14 cellular contexts compared by ENCODE assay signal in the genomic region with DNA sequence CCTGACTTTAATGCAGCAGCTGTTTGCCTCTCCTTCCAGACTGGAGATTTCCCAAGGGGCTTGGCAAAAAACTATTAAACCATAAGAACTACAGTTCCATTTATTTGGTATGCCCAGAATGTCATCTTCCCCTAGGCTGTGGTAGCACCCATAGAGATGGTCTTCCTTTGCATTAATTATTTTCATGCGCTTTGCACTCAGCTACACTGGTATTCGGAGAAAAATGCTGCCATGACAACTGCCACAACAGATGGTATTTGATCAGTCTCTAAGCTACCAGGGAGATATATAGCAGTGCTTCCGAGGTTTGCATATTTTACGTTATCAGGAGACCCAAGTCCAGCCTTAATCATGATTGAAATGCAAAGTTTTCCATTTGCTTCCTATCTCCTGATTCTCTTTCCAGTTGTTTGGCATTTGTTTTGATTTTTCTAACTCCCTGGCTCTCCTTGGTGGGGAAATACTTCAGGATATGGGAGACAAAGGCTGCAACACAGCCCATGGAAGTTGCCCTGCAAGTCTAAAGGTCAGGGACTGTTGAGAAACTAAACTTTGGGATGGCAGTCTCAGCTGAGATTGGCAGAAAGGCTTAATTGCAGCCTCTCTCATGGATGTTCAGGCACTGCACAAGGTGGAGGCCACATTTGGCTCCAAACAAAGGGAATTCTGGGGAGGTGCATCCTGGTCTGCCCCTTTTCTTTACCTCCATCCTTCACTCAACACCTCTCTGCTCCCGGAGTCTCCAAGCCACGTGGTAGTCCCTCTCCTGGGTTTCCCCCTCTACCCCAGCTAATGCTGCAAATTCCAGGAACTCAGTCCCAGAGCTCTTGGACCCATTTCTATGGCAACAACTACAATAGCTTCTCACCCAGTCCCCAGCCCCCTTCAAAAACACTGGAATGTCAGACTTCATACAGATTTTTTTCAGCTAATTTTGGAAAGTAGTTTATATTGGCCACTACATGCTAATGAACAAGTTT.
A peak's percentile ranks its signal among the peaks of the same experiment; 100 is the strongest.
DNase-seq lines count a peak whose midpoint lies in the region; ATAC-seq and TF ChIP-seq lines count a peak whose summit lies in the region.
"Had no signal": no experiment of that assay in that cellular context is flagged by ENCODE, and none has a peak within 500 bp of the region (broad histone marks: within the 10 kb centered on the region; RNA-seq: fewer than 3 reads in every experiment).

No MANE protein-coding gene starts in this region.

- ATAC-seq in omental fat pad (ENCODE audit: low FRiP score) (peak; percentile 38), HG02981 (IDR thresholded peaks at IDR 0.05; ENCODE audit: unreplicated experiment) (no peak)
- ATAC-seq: Right ventricle myocardium inferior had no signal

- H3K4me3 ChIP-seq in fibroblast of the aortic adventitia (ENCODE audit: low read depth, low read length) = no peak overlapping the region
- H3K4me3 ChIP-seq: ovary had no signal

- peaks cover 30% of the 10 kb centered on the region for H3K4me1 Mint-ChIP-seq in HFFc6 (ENCODE audit: low read depth)
- H3K4me1 Mint-ChIP-seq in nephron progenitor cell = peaks cover 10% of the 10 kb centered on the region
- H3K4me1 Mint-ChIP-seq: CD8-positive, alpha-beta memory T cell had no signal

- H3K36me3 Mint-ChIP-seq in HFFc6 (ENCODE audit: low read depth) (peaks cover 19% of the 10 kb centered on the region; the same call in 1 of the 2 replicates), nephron progenitor cell (ENCODE audit: low read depth) (no peaks in the 10 kb centered on the region)
- H3K36me3 Mint-ChIP-seq: CD8-positive, alpha-beta memory T cell had no signal

- peak overlapping the region; percentile 35; the same call in 1 of the 2 replicates for H3K27ac Mint-ChIP-seq in HFFc6
- H3K27ac Mint-ChIP-seq in nephron progenitor cell = no peak overlapping the region
- H3K27ac Mint-ChIP-seq: CD8-positive, alpha-beta memory T cell had no signal

- TF ChIP-seq CTCF in HFFc6 (IDR thresholded peaks at IDR 0.05) (no peak), fibroblast of the aortic adventitia (IDR thresholded peaks at IDR 0.05; ENCODE audit: insufficient read depth, low read length) (no peak), omental fat pad (IDR thresholded peaks at IDR 0.05) (no peak), nephron progenitor cell (IDR thresholded peaks at IDR 0.05) (no peak)

- H3K27me3 Mint-ChIP-seq in HFFc6 (ENCODE audit: insufficient read depth) (no peaks in the 10 kb centered on the region; the same call in 1 of the 2 replicates), nephron progenitor cell (ENCODE audit: low read depth, poor library complexity) (no peaks in the 10 kb centered on the region)

- H3K4me3 Mint-ChIP-seq in HFFc6 (no peak overlapping the region), nephron progenitor cell (no peak overlapping the region)
- H3K4me3 Mint-ChIP-seq: CD8-positive, alpha-beta memory T cell had no signal

- no peaks in the 10 kb centered on the region for H3K9me3 Mint-ChIP-seq in HFFc6
- peaks cover 10% of the 10 kb centered on the region for H3K9me3 Mint-ChIP-seq in nephron progenitor cell
- H3K9me3 Mint-ChIP-seq: CD8-positive, alpha-beta memory T cell had no signal

- DNase-seq in HFFc6 = no peak
- peak; percentile 15 for DNase-seq in NCI-H748 treated with DMSO at 0.1 percent for 48 hours (lab: John Stamatoyannopoulos, UW)
- peak; percentile 25 for DNase-seq in fibroblast of the aortic adventitia (ENCODE audit: low read depth)
- DNase-seq in omental fat pad (ENCODE audit: low spot score) = no peak
- DNase-seq in NK-92 treated with Interleukin-12 subunit alpha and Interleukin-12 subunit beta, amount 100 ng/mL, for 24 hours (lab: John Stamatoyannopoulos, UW) = no peak
- DNase-seq in NCI-H2081 treated with DMSO at 0.1 percent for 48 hours (lab: John Stamatoyannopoulos, UW) = no peak
- no peak for DNase-seq in nephron progenitor cell
- DNase-seq: CD8-positive, alpha-beta memory T cell; NCI-H2081; ovary; substantia nigra; WERI-Rb-1 had no signal

Comparison
In these comparisons a context has a peak if more than half of its experiments do, and no peak if none do; other contexts are left out.
1. DNase-seq: peak in NCI-H748 treated with DMSO at 0.1 percent for 48 hours (single experiment) and fibroblast of the aortic adventitia (single experiment); none in HFFc6 (single experiment), omental fat pad (single experiment), NK-92 treated with Interleukin-12 subunit alpha and Interleukin-12 subunit beta, amount 100 ng/mL, for 24 hours (single experiment), NCI-H2081 treated with DMSO at 0.1 percent for 48 hours (single experiment) and nephron progenitor cell (single experiment).